22 cellular contexts compared by ENCODE assay signal in the genomic region with DNA sequence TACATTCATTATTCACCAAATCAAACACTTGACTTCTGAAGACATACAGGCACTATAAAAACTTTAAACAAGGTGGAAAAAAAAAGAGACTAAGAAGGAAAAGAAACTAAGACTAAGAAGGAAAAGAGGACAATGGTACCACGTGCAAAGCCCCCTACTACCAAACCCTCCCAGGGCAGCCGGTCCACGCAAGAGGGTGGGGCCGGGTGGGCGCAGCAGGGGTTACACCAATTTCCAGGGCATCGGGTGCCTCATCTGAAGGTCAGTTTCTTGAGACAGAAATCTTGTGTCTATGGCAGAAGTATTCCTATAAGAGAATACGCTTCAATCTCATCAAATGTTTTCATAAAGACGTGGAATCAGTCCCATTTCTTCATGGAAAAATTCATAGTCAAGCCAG.
"Had no signal": no experiment of that assay in that cellular context is flagged by ENCODE, and none has a peak within 500 bp of the region (broad histone marks: within the 10 kb centered on the region; RNA-seq: fewer than 3 reads in every experiment).

No MANE protein-coding gene starts in this region.

- ATAC-seq: HepG2 had no signal

- DNase-seq: IMR-90, Karpas-422, KG1, MG63, NCI-H1092, NCI-H1105 treated with DMSO at 0.1 percent for 48 hours, NCI-H1417 treated with DMSO at 0.1 percent for 48 hours, NCI-H146, NCI-H187, NCI-H2029, NCI-H2081 treated with DMSO at 0.1 percent for 48 hours, NCI-H2171, NCI-H226, NCI-H446, NCI-H510A, NCI-H524 treated with DMSO at 0.1 percent for 48 hours, NCI-H69, NCI-H774, RPMI8226, SHP77, SK-N-SH had no signal

- H3K36me3 ChIP-seq: MG63 had no signal

- H3K9me3 ChIP-seq: MG63, SK-N-SH had no signal

- H3K4me3 ChIP-seq: MG63 had no signal

- H3K27me3 ChIP-seq: MG63 had no signal
